In the genomic region with DNA sequence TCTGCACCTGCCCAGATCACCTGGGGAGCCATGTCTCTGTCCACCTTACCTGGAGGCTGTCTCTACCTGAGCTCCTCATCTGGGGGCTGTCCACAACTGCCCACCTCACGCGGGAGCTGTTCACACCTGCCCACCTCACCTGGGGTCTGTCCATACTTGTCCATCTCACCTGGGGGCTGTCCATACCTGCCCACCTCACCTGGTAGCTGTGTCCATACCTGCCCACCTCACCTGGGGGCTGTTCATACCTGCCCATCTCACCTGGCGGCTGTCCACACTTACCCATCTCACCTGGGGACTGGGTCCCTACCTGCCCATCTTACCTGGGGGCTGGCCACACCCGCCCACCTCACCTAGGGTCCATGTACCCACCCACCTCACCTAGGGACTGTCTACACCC, we compare ENCODE assay signal across 17 cellular contexts. TPM values are rescaled to one million over a fixed set of nuclear protein-coding genes. Genes with fewer than 3 reads are reported as not detected.
DNase-seq lines count a peak whose midpoint lies in the region; ATAC-seq, FAIRE-seq and TF ChIP-seq lines count a peak whose summit lies in the region.
"Had no signal": no experiment of that assay in that cellular context is flagged by ENCODE, and none has a peak within 500 bp of the region (broad histone marks: within the 10 kb centered on the region; RNA-seq: fewer than 3 reads in every experiment).

No MANE protein-coding gene starts in this region.

- no peaks in the 10 kb centered on the region for H3K27me3 Mint-ChIP-seq in activated CD4-positive, alpha-beta T cell treated with anti-CD3 and anti-CD28 coated beads, Interleukin-2, amount 10 ng/mL, durations not matched to agents 7 days and 5 days
- peaks cover 10% of the 10 kb centered on the region for H3K27me3 Mint-ChIP-seq in GM23338 (ENCODE audit: insufficient read depth, low read depth, poor library complexity)
- peaks cover 73% of the 10 kb centered on the region for H3K27me3 Mint-ChIP-seq in stimulated activated memory B cell treated with anti-CD40 and anti-IgM and Interleukin-4, amounts not matched to agents 10 μg/mL and 1 μg/mL and 100 μg/mL, for 72 hours
- peaks cover 8% of the 10 kb centered on the region for H3K27me3 Mint-ChIP-seq in activated naive CD8-positive, alpha-beta T cell treated with anti-CD3 and anti-CD28 coated beads for 36 hours

- intact Hi-C loops in K562 (cut with micrococcal nuclease), result no loop called here

- H3K9me2 ChIP-seq in GM23338 (ENCODE audit: insufficient read depth), result no peaks in the 10 kb centered on the region

- DNase-seq in activated CD4-positive, alpha-beta T cell treated with anti-CD3 and anti-CD28 coated beads, Interleukin-2, amount 10 ng/mL, durations not matched to agents 7 days and 5 days, result no peak
- DNase-seq in activated CD4-positive, alpha-beta T cell treated with anti-CD3 and anti-CD28 coated beads, Interleukin-2, amount 50 U/mL, for 1 hour, result no peak
- DNase-seq in GM23338 (ENCODE audit: low spot score) (no peak), K562 (ENCODE audit: extremely low read depth in 1 of 4, low spot score in 3 of 4) (no peak), ureter (ENCODE audit: low spot score) (no peak), DMS79 treated with DMSO at 0.1 percent for 48 hours (lab: John Stamatoyannopoulos, UW) (no peak)
- DNase-seq in activated naive CD8-positive, alpha-beta T cell treated with anti-CD3 and anti-CD28 coated beads for 36 hours, result no peak
- DNase-seq: 8988T; C1 segment of cervical spinal cord; CD4-positive, alpha-beta memory T cell; DMS153; DND-41; H9 had no signal

- H3K4me1 ChIP-seq in GM23338 (ENCODE audit: insufficient read depth) (no peaks in the 10 kb centered on the region), K562 (replicated peaks in 1 of 2; ENCODE audit: control insufficient read depth in 2 of 2, insufficient read depth in 2 of 2, low read length in 2 of 2) (peaks cover 0 to 8% of the 10 kb centered on the region in 2 experiments; a peak in 2 of 5 replicates)

- H3K4me2 ChIP-seq in GM23338 (no peak overlapping the region), K562 (ENCODE audit: insufficient read depth, low read length) (0 out of 2 replicates have a peak overlapping the region, but pooled peaks have one; percentile 40)

- POLR2A ChIA-PET in activated CD4-positive, alpha-beta T cell treated with anti-CD3 and anti-CD28 coated beads, Interleukin-2, amount 10 ng/mL, durations not matched to agents 7 days and 5 days (lab: Charles Lee), result no interaction called here
- POLR2A ChIA-PET in K562 (lab: Yijun Ruan, JAX), result no interaction called here

- TF ChIP-seq CTCF in GM23338 (conservative IDR thresholded peaks at IDR 0.05; ENCODE audit: low read depth in 2 of 2) (no peak), K562 (IDR thresholded peaks at IDR 0.05 in 2 of 3, conservative IDR thresholded peaks at IDR 0.05 in 1 of 3; ENCODE audit: insufficient read depth in 2 of 3, low read depth in 1 of 3, low read length in 3 of 3) (no peak)

- TF ChIP-seq POLR2A in K562 (conservative IDR thresholded peaks at IDR 0.05), result no peak

- H3K36me3 Mint-ChIP-seq in activated CD4-positive, alpha-beta T cell treated with anti-CD3 and anti-CD28 coated beads, Interleukin-2, amount 10 ng/mL, durations not matched to agents 7 days and 5 days (ENCODE audit: low read depth), result no peaks in the 10 kb centered on the region
- H3K36me3 Mint-ChIP-seq in GM23338 (ENCODE audit: low read depth), result no peaks in the 10 kb centered on the region
- H3K36me3 Mint-ChIP-seq in stimulated activated memory B cell treated with anti-CD40 and anti-IgM and Interleukin-4, amounts not matched to agents 10 μg/mL and 1 μg/mL and 100 μg/mL, for 72 hours, result no peaks in the 10 kb centered on the region
- H3K36me3 Mint-ChIP-seq in activated naive CD8-positive, alpha-beta T cell treated with anti-CD3 and anti-CD28 coated beads for 36 hours, result no peaks in the 10 kb centered on the region
- H3K36me3 Mint-ChIP-seq: CD4-positive, alpha-beta memory T cell had no signal

- WGBS in K562 (ENCODE audit: insufficient coverage, low coverage, missing lambda C conversion rate), result 24% methylated on average over 4 of the region's 4 CpGs

- no peak overlapping the region for H3K4me3 ChIP-seq in GM23338
- H3K4me3 ChIP-seq in K562, result no peak overlapping the region
- H3K4me3 ChIP-seq: GM23248 had no signal

- H3K9ac ChIP-seq in K562 (ENCODE audit: insufficient read depth in 1 of 2, low read depth in 2 of 2, low read length in 2 of 2), result no peak overlapping the region
- H3K9ac ChIP-seq: GM23248 had no signal

- no peaks in the 10 kb centered on the region for H3K4me1 Mint-ChIP-seq in activated CD4-positive, alpha-beta T cell treated with anti-CD3 and anti-CD28 coated beads, Interleukin-2, amount 10 ng/mL, durations not matched to agents 7 days and 5 days
- H3K4me1 Mint-ChIP-seq in GM23338, result peaks cover under 1% of the 10 kb centered on the region; the same call in 2 of the 3 replicates
- H3K4me1 Mint-ChIP-seq in stimulated activated memory B cell treated with anti-CD40 and anti-IgM and Interleukin-4, amounts not matched to agents 10 μg/mL and 1 μg/mL and 100 μg/mL, for 72 hours, result no peaks in the 10 kb centered on the region
- H3K4me1 Mint-ChIP-seq in activated naive CD8-positive, alpha-beta T cell treated with anti-CD3 and anti-CD28 coated beads for 36 hours, result no peaks in the 10 kb centered on the region
- H3K4me1 Mint-ChIP-seq: CD4-positive, alpha-beta memory T cell had no signal

- ATAC-seq in GM23338, result no peak
- no peak for ATAC-seq in K562
- ATAC-seq in stimulated activated memory B cell treated with anti-CD40 and anti-IgM and Interleukin-4, amounts not matched to agents 10 μg/mL and 1 μg/mL and 100 μg/mL, for 72 hours, result peak; percentile 18

- no peaks in the 10 kb centered on the region for H4K20me1 ChIP-seq in GM23338 (replicated peaks; ENCODE audit: insufficient read depth)
- no peaks in the 10 kb centered on the region; the same call in 1 of the 2 replicates for H4K20me1 ChIP-seq in K562 (replicated peaks; ENCODE audit: control insufficient read depth, insufficient read depth, low read length)

- no peak for TF ChIP-seq EP300 in K562 (IDR thresholded peaks at IDR 0.05; ENCODE audit: low read length)

- H3K79me2 ChIP-seq in GM23338 (replicated peaks; ENCODE audit: insufficient read depth) (no peaks in the 10 kb centered on the region), K562 (ENCODE audit: control insufficient read depth, insufficient read depth, low read length) (no peaks in the 10 kb centered on the region)

- no peaks in the 10 kb centered on the region for H3K36me3 ChIP-seq in GM23338 (ENCODE audit: insufficient read depth)
- H3K36me3 ChIP-seq in K562 (ENCODE audit: control insufficient read depth, insufficient read depth, low read length), result no peaks in the 10 kb centered on the region

- in situ Hi-C loops in K562 (cut with MboI), result no loop called here

- no peak overlapping the region for H3K27ac ChIP-seq in GM23338 (ENCODE audit: low read depth)
- no peak overlapping the region for H3K27ac ChIP-seq in K562 (ENCODE audit: extremely low read depth, low read depth, low read length)
- H3K27ac ChIP-seq: GM23248 had no signal

- no peaks in the 10 kb centered on the region for H3K9me3 Mint-ChIP-seq in activated CD4-positive, alpha-beta T cell treated with anti-CD3 and anti-CD28 coated beads, Interleukin-2, amount 10 ng/mL, durations not matched to agents 7 days and 5 days
- peaks cover 3% of the 10 kb centered on the region; the same call in 1 of the 3 replicates for H3K9me3 Mint-ChIP-seq in GM23338
- H3K9me3 Mint-ChIP-seq in stimulated activated memory B cell treated with anti-CD40 and anti-IgM and Interleukin-4, amounts not matched to agents 10 μg/mL and 1 μg/mL and 100 μg/mL, for 72 hours, result no peaks in the 10 kb centered on the region
- no peaks in the 10 kb centered on the region for H3K9me3 Mint-ChIP-seq in activated naive CD8-positive, alpha-beta T cell treated with anti-CD3 and anti-CD28 coated beads for 36 hours
- H3K9me3 Mint-ChIP-seq: CD4-positive, alpha-beta memory T cell; H9 had no signal

- H3K27ac Mint-ChIP-seq in activated CD4-positive, alpha-beta T cell treated with anti-CD3 and anti-CD28 coated beads, Interleukin-2, amount 10 ng/mL, durations not matched to agents 7 days and 5 days, result peak overlapping the region; percentile 41
- peak overlapping the region; percentile 48; the same call in 1 of the 2 replicates for H3K27ac Mint-ChIP-seq in GM23338
- H3K27ac Mint-ChIP-seq in stimulated activated memory B cell treated with anti-CD40 and anti-IgM and Interleukin-4, amounts not matched to agents 10 μg/mL and 1 μg/mL and 100 μg/mL, for 72 hours, result no peak overlapping the region
- no peak overlapping the region for H3K27ac Mint-ChIP-seq in activated naive CD8-positive, alpha-beta T cell treated with anti-CD3 and anti-CD28 coated beads for 36 hours
- H3K27ac Mint-ChIP-seq: CD4-positive, alpha-beta memory T cell had no signal

- H2AFZ ChIP-seq in GM23338, result no peak overlapping the region
- H2AFZ ChIP-seq in K562 (ENCODE audit: low read depth, low read length), result peak overlapping the region; percentile 53; the same call in 1 of the 2 replicates
- H2AFZ ChIP-seq: GM23248 had no signal

- FAIRE-seq in K562 (lab: Jason Lieb, UNC), result no peak
- FAIRE-seq: D721Med had no signal

- no peak for TF ChIP-seq RAD21 in K562 (CRISPR knock-in tag; conservative IDR thresholded peaks at IDR 0.05 in 1 of 2, IDR thresholded peaks at IDR 0.05 in 1 of 2)

- H3K9me3 ChIP-seq in K562 (replicated peaks; ENCODE audit: control insufficient read depth, insufficient read depth, low read depth, low read length), result no peaks in the 10 kb centered on the region

- H3K27me3 ChIP-seq in GM23338 (ENCODE audit: insufficient read depth), result no peaks in the 10 kb centered on the region
- H3K27me3 ChIP-seq in K562 (ENCODE audit: control insufficient read depth in 2 of 2, insufficient read depth in 2 of 2, low read length in 2 of 2), result peaks cover 15 to 49% of the 10 kb centered on the region in 2 experiments; a peak in 3 of 5 replicates

- H3K4me3 Mint-ChIP-seq in activated CD4-positive, alpha-beta T cell treated with anti-CD3 and anti-CD28 coated beads, Interleukin-2, amount 10 ng/mL, durations not matched to agents 7 days and 5 days, result no peak overlapping the region
- H3K4me3 Mint-ChIP-seq in GM23338, result no peak overlapping the region
- no peak overlapping the region for H3K4me3 Mint-ChIP-seq in stimulated activated memory B cell treated with anti-CD40 and anti-IgM and Interleukin-4, amounts not matched to agents 10 μg/mL and 1 μg/mL and 100 μg/mL, for 72 hours
- no peak overlapping the region for H3K4me3 Mint-ChIP-seq in activated naive CD8-positive, alpha-beta T cell treated with anti-CD3 and anti-CD28 coated beads for 36 hours
- H3K4me3 Mint-ChIP-seq: CD4-positive, alpha-beta memory T cell; H9 had no signal

- CTCF ChIA-PET in activated CD4-positive, alpha-beta T cell treated with anti-CD3 and anti-CD28 coated beads, Interleukin-2, amount 10 ng/mL, durations not matched to agents 7 days and 5 days (lab: Charles Lee), result no interaction called here
- CTCF ChIA-PET in K562 (lab: Yijun Ruan, JAX; ENCODE audit: low intra/inter-chr PET ratio), result no interaction called here

- no peaks in the 10 kb centered on the region for H3K9me1 ChIP-seq in K562 (ENCODE audit: control insufficient read depth, insufficient read depth, low read length)

- H3F3A ChIP-seq in GM23338 (replicated peaks; ENCODE audit: low read depth), result no peaks in the 10 kb centered on the region

- no TSS peak for BruUV-seq in K562 (replicated peaks; lab: Mats Ljungman, UMichigan)

RNA-seq across cellular contexts. Expression of a gene that starts 10.0 kb away (rescaled TPM):
- under 1 TPM; 0.22 to 0.60 TPM for total RNA-seq in activated CD4-positive, alpha-beta T cell treated with anti-CD3 and anti-CD28 coated beads, Interleukin-2, amount 10 ng/mL, durations not matched to agents 7 days and 5 days
- 11.8 and 14.1 TPM in 2 replicates for total RNA-seq in GM23338 (2014; rRNA removed; shearing (Covaris generic))
- polyA plus RNA-seq in GM23338 (2016; fragmentation: Nextera tagmentation; extraction: Ambion mirVana) (4.4 and 4.6 TPM in 2 replicates), K562 (2011; rRNA removed) (1.7 and 3.0 TPM in 2 replicates), K562 (2014; fragmentation: Illumina TruSeq; extraction: Trizol) (1.1 and 1.9 TPM in 2 replicates), K562 (2014; fragmentation: Nextera tagmentation; extraction: Ambion mirVana) (under 1 TPM; 0.20 TPM), K562 (2014; rRNA removed) (1.8 and 2.1 TPM in 2 replicates)
- total RNA-seq in K562 (2011; cell fraction: chromatin; rRNA removed; ENCODE audit: low replicate concordance), result 7.2 and 17.1 TPM in 2 replicates
- total RNA-seq in K562 (2011; cell fraction: nucleolus; rRNA removed), result 12.9 and 14.3 TPM in 2 replicates
- total RNA-seq in K562 (2011; cell fraction: nucleoplasm; rRNA removed), result 12.8 and 15.2 TPM in 2 replicates
- total RNA-seq in K562 (2014; rRNA removed) (1.3 and 2.1 TPM in 2 replicates), K562 (2014; rRNA removed; fragmentation: Illumina TruSeq; extraction: Trizol) (0.29 and 0.69 TPM in 2 replicates), K562 (2015; rRNA removed; fragmentation: Illumina TruSeq; extraction: Trizol) (0.62 and 0.64 TPM in 2 replicates), K562 (2021) (1.5 and 2.0 TPM in 2 replicates), ureter (51.8 TPM)
- polyA plus RNA-seq in K562 (2011; cell fraction: cytosol; rRNA removed), result 3.3 and 4.3 TPM in 2 replicates
- 7.2 and 7.8 TPM in 2 replicates for polyA plus RNA-seq in K562 (2011; cell fraction: nucleus; rRNA removed)
- polyA plus RNA-seq in K562 (2012), result 2.8 and 4.4 TPM in 2 replicates
- 1.4 and 2.1 TPM in 2 replicates for polyA minus RNA-seq in K562 (2011; rRNA and poly(A)+ RNA removed)
- polyA minus RNA-seq in K562 (2011; cell fraction: cytosol; rRNA and poly(A)+ RNA removed), result 1.1 and 4.8 TPM in 2 replicates
- polyA minus RNA-seq in K562 (2011; cell fraction: nucleus; rRNA and poly(A)+ RNA removed), result 2.7 and 5.3 TPM in 2 replicates
- total RNA-seq in activated naive CD8-positive, alpha-beta T cell treated with anti-CD3 and anti-CD28 coated beads for 36 hours, result under 1 TPM; 0.41 to 0.42 TPM
- total RNA-seq: HT-29 had no signal

RNA-seq across cellular contexts. Expression of a gene that starts 38.6 kb away (rescaled TPM):
- total RNA-seq in activated CD4-positive, alpha-beta T cell treated with anti-CD3 and anti-CD28 coated beads, Interleukin-2, amount 10 ng/mL, durations not matched to agents 7 days and 5 days, result 10 to 100 TPM; 46.3 to 47.4 TPM
- 10.6 and 11.1 TPM in 2 replicates for total RNA-seq in GM23338 (2014; rRNA removed; shearing (Covaris generic))
- 33.3 and 35.5 TPM in 2 replicates for polyA plus RNA-seq in GM23338 (2016; fragmentation: Nextera tagmentation; extraction: Ambion mirVana)
- total RNA-seq in K562 (2011; cell fraction: chromatin; rRNA removed; ENCODE audit: low replicate concordance), result 66.7 and 93.9 TPM in 2 replicates
- 51.6 and 54.4 TPM in 2 replicates for total RNA-seq in K562 (2011; cell fraction: nucleolus; rRNA removed)
- total RNA-seq in K562 (2011; cell fraction: nucleoplasm; rRNA removed), result 56.7 and 58.4 TPM in 2 replicates
- 23.3 and 28.2 TPM in 2 replicates for total RNA-seq in K562 (2014; rRNA removed)
- 20.5 and 22.1 TPM in 2 replicates for total RNA-seq in K562 (2014; rRNA removed; fragmentation: Illumina TruSeq; extraction: Trizol)
- total RNA-seq in K562 (2015; rRNA removed; fragmentation: Illumina TruSeq; extraction: Trizol), result 22.6 and 22.8 TPM in 2 replicates
- total RNA-seq in K562 (2021), result 44.8 and 49.9 TPM in 2 replicates
- polyA plus RNA-seq in K562 (2011; rRNA removed), result 36.0 and 37.0 TPM in 2 replicates
- 21.9 and 29.0 TPM in 2 replicates for polyA plus RNA-seq in K562 (2011; cell fraction: cytosol; rRNA removed)
- polyA plus RNA-seq in K562 (2011; cell fraction: nucleus; rRNA removed), result 44.9 and 51.5 TPM in 2 replicates
- polyA plus RNA-seq in K562 (2012), result 22.9 and 35.2 TPM in 2 replicates
- 34.9 and 38.9 TPM in 2 replicates for polyA plus RNA-seq in K562 (2014; fragmentation: Illumina TruSeq; extraction: Trizol)
- polyA plus RNA-seq in K562 (2014; fragmentation: Nextera tagmentation; extraction: Ambion mirVana), result 10 to 100 TPM; 34.5 to 53.2 TPM
- 39.6 and 45.1 TPM in 2 replicates for polyA plus RNA-seq in K562 (2014; rRNA removed)
- polyA minus RNA-seq in K562 (2011; rRNA and poly(A)+ RNA removed), result 20.4 and 22.9 TPM in 2 replicates
- 18.8 and 19.5 TPM in 2 replicates for polyA minus RNA-seq in K562 (2011; cell fraction: cytosol; rRNA and poly(A)+ RNA removed)
- polyA minus RNA-seq in K562 (2011; cell fraction: nucleus; rRNA and poly(A)+ RNA removed), result 14.0 and 19.4 TPM in 2 replicates
- 10 to 100 TPM; 43.1 to 46.0 TPM for total RNA-seq in activated naive CD8-positive, alpha-beta T cell treated with anti-CD3 and anti-CD28 coated beads for 36 hours
- total RNA-seq in ureter, result 10.8 TPM

RNA-seq across cellular contexts. Expression of a gene that starts 38.9 kb away (rescaled TPM):
- total RNA-seq in activated CD4-positive, alpha-beta T cell treated with anti-CD3 and anti-CD28 coated beads, Interleukin-2, amount 10 ng/mL, durations not matched to agents 7 days and 5 days, result 100 to 1,000 TPM; 217 to 218 TPM
- 61.3 and 65.6 TPM in 2 replicates for total RNA-seq in GM23338 (2014; rRNA removed; shearing (Covaris generic))
- polyA plus RNA-seq in GM23338 (2016; fragmentation: Nextera tagmentation; extraction: Ambion mirVana) (28.7 and 29.0 TPM in 2 replicates), K562 (2011; rRNA removed) (18.7 and 38.8 TPM in 2 replicates), K562 (2014; fragmentation: Illumina TruSeq; extraction: Trizol) (33.1 and 34.3 TPM in 2 replicates), K562 (2014; fragmentation: Nextera tagmentation; extraction: Ambion mirVana) (1 to 10 TPM; 2.4 to 3.0 TPM), K562 (2014; rRNA removed) (36.3 and 41.4 TPM in 2 replicates)
- 236 and 527 TPM in 2 replicates for total RNA-seq in K562 (2011; cell fraction: chromatin; rRNA removed; ENCODE audit: low replicate concordance)
- 224 and 226 TPM in 2 replicates for total RNA-seq in K562 (2011; cell fraction: nucleolus; rRNA removed)
- 197 and 205 TPM in 2 replicates for total RNA-seq in K562 (2011; cell fraction: nucleoplasm; rRNA removed)
- total RNA-seq in K562 (2014; rRNA removed) (31.7 and 48.0 TPM in 2 replicates), K562 (2014; rRNA removed; fragmentation: Illumina TruSeq; extraction: Trizol) (17.5 and 18.5 TPM in 2 replicates), K562 (2015; rRNA removed; fragmentation: Illumina TruSeq; extraction: Trizol) (23.0 and 23.5 TPM in 2 replicates), K562 (2021) (66.5 and 77.6 TPM in 2 replicates), ureter (77.3 TPM)
- 18.1 and 19.7 TPM in 2 replicates for polyA plus RNA-seq in K562 (2011; cell fraction: cytosol; rRNA removed)
- polyA plus RNA-seq in K562 (2011; cell fraction: nucleus; rRNA removed), result 257 and 300 TPM in 2 replicates
- 42.8 and 67.6 TPM in 2 replicates for polyA plus RNA-seq in K562 (2012)
- 30.7 and 36.0 TPM in 2 replicates for polyA minus RNA-seq in K562 (2011; rRNA and poly(A)+ RNA removed)
- polyA minus RNA-seq in K562 (2011; cell fraction: cytosol; rRNA and poly(A)+ RNA removed), result 38.7 and 60.5 TPM in 2 replicates
- 78.2 and 87.4 TPM in 2 replicates for polyA minus RNA-seq in K562 (2011; cell fraction: nucleus; rRNA and poly(A)+ RNA removed)
- 10 to 100 TPM; 84.3 to 86.9 TPM for total RNA-seq in activated naive CD8-positive, alpha-beta T cell treated with anti-CD3 and anti-CD28 coated beads for 36 hours

Comparison
In these comparisons a context has a peak if more than half of its experiments do, and no peak if none do; other contexts are left out.
1. H3K27ac Mint-ChIP-seq: peak in activated CD4-positive, alpha-beta T cell treated with anti-CD3 and anti-CD28 coated beads, Interleukin-2, amount 10 ng/mL, durations not matched to agents 7 days and 5 days (single experiment) and GM23338 (single experiment); none in stimulated activated memory B cell treated with anti-CD40 and anti-IgM and Interleukin-4, amounts not matched to agents 10 μg/mL and 1 μg/mL and 100 μg/mL, for 72 hours (single experiment) and activated naive CD8-positive, alpha-beta T cell treated with anti-CD3 and anti-CD28 coated beads for 36 hours (single experiment).